Comparison of ENCODE assay signal across 1 cellular context in the genomic region with DNA sequence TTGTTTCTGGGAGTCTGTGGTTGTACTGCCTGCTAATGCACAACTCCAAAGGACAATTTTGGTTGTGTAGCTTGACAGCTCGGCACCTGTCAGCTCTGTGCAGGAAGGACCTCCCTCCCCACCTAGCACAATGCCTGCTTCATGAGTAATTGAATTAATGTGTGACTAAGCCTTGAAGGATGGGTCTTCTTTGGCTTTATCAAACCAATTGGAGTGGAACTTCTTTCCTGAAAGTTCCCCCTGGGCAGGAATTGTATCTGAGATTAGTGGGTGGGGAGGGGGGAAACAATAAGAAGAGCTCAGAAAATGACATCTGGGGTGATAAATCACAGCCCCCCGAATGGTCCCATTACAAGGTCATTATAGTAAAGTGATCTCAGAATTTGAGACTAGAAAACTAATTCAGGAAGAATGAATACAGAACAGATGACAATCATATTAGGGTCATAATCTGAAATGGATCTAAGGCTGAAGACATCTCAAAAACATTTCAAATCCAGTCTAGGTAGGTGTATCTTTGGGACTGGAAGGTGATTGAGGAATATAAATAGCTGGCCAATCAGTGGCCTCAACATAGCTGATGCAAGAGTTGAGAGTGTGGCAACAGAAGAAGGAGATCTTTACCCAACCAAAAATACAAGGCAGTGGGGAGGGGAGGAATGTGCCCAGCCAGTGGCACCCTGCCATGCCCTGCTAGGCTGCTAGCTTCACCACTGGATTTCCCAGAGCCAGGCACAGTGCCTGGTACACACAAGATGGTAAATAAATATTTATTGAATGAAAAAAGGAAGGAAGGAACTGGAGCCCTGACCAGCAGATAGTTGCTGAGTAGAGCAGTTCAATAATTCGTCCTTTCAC.
TF ChIP-seq lines count a peak whose summit lies in the region.

No MANE protein-coding gene starts in this region.

TF ChIP-seq in GM23338, 12 proteins besides CTCF, POLR2A, EP300 and RAD21:
- no peak for TF ChIP-seq STAT1 (IDR thresholded peaks at IDR 0.05; ENCODE audit: unreplicated experiment)
